1 cellular context compared by ENCODE assay signal in the genomic region with DNA sequence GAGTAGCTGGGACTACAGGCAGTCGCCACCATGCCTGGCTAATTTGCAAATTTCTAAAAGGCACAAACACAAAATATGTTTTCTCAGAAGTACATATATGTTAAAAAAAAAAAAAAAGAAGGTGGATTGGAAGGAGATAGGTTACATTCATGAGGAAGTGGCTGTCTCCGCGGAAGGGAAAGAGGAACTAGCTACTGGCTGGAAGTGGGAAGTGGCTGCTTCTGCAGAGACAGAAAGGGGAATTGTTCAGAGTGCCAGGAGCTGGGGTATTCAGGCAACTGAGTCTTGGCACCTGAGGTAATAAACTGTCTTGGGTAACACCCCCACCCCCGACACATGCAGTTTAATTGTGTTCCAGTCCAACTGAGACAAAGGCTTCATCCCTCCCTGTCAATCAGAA.
TF ChIP-seq lines count a peak whose summit lies in the region.

No MANE protein-coding gene starts in this region.

TF ChIP-seq in GM23338, 12 proteins besides CTCF, POLR2A, EP300 and RAD21 (continued from another document):
- TF ChIP-seq, protein P1, sequence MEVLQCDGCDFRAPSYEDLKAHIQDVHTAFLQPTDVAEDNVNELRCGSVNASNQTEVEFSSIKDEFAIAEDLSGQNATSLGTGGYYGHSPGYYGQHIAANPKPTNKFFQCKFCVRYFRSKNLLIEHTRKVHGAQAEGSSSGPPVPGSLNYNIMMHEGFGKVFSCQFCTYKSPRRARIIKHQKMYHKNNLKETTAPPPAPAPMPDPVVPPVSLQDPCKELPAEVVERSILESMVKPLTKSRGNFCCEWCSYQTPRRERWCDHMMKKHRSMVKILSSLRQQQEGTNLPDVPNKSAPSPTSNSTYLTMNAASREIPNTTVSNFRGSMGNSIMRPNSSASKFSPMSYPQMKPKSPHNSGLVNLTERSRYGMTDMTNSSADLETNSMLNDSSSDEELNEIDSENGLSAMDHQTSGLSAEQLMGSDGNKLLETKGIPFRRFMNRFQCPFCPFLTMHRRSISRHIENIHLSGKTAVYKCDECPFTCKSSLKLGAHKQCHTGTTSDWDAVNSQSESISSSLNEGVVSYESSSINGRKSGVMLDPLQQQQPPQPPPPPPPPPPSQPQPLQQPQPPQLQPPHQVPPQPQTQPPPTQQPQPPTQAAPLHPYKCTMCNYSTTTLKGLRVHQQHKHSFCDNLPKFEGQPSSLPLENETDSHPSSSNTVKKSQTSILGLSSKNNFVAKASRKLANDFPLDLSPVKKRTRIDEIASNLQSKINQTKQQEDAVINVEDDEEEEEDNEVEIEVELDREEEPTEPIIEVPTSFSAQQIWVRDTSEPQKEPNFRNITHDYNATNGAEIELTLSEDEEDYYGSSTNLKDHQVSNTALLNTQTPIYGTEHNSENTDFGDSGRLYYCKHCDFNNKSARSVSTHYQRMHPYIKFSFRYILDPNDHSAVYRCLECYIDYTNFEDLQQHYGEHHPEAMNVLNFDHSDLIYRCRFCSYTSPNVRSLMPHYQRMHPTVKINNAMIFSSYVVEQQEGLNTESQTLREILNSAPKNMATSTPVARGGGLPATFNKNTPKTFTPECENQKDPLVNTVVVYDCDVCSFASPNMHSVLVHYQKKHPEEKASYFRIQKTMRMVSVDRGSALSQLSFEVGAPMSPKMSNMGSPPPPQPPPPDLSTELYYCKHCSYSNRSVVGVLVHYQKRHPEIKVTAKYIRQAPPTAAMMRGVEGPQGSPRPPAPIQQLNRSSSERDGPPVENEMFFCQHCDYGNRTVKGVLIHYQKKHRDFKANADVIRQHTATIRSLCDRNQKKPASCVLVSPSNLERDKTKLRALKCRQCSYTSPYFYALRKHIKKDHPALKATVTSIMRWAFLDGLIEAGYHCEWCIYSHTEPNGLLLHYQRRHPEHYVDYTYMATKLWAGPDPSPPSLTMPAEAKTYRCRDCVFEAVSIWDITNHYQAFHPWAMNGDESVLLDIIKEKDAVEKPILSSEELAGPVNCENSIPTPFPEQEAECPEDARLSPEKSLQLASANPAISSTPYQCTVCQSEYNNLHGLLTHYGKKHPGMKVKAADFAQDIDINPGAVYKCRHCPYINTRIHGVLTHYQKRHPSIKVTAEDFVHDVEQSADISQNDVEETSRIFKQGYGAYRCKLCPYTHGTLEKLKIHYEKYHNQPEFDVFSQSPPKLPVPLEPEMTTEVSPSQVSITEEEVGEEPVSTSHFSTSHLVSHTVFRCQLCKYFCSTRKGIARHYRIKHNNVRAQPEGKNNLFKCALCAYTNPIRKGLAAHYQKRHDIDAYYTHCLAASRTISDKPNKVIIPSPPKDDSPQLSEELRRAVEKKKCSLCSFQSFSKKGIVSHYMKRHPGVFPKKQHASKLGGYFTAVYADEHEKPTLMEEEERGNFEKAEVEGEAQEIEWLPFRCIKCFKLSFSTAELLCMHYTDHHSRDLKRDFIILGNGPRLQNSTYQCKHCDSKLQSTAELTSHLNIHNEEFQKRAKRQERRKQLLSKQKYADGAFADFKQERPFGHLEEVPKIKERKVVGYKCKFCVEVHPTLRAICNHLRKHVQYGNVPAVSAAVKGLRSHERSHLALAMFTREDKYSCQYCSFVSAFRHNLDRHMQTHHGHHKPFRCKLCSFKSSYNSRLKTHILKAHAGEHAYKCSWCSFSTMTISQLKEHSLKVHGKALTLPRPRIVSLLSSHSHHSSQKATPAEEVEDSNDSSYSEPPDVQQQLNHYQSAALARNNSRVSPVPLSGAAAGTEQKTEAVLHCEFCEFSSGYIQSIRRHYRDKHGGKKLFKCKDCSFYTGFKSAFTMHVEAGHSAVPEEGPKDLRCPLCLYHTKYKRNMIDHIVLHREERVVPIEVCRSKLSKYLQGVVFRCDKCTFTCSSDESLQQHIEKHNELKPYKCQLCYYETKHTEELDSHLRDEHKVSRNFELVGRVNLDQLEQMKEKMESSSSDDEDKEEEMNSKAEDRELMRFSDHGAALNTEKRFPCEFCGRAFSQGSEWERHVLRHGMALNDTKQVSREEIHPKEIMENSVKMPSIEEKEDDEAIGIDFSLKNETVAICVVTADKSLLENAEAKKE (CRISPR knock-in tag; IDR thresholded peaks at IDR 0.05): no peak
- TF ChIP-seq EZH2 (IDR thresholded peaks at IDR 0.05; ENCODE audit: low read depth, unreplicated experiment): no peak
- no peak for TF ChIP-seq EZH2phosphoT487 (IDR thresholded peaks at IDR 0.05; ENCODE audit: unreplicated experiment)
- no peak for TF ChIP-seq STAT1 (IDR thresholded peaks at IDR 0.05; ENCODE audit: unreplicated experiment)
- no peak for TF ChIP-seq JUNB (IDR thresholded peaks at IDR 0.05; ENCODE audit: unreplicated experiment)
- no peak for TF ChIP-seq POLR2AphosphoS5 (IDR thresholded peaks at IDR 0.05; ENCODE audit: low read depth)
- no peak for TF ChIP-seq CREB1 (CRISPR knock-in tag; IDR thresholded peaks at IDR 0.05; ENCODE audit: low read depth)
- TF ChIP-seq ZNF331 (CRISPR knock-in tag; IDR thresholded peaks at IDR 0.05; ENCODE audit: low read depth): no peak
- no peak for TF ChIP-seq NANOG (IDR thresholded peaks at IDR 0.05; ENCODE audit: borderline replicate concordance)
